17 cellular contexts compared by ENCODE assay signal in the genomic region with DNA sequence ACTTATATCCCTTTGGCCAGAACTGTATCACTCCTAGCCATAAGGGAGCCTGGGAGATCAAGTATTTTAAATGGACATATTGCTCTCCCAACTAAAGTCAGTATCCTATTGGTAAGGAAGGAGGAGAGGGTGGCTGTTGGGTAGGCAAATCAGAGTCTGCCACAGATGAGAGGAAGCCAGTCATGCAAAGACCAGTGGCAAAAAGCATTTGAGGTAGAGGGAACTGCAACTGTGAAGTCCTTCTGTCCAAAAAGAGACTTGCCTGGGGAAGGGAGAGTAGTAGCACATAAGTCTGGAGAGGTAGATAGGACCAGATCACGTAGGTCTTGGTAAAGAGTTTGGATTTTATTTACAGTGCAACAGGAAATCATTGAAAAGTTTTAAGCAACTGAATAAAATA. TPM values are rescaled to one million over a fixed set of nuclear protein-coding genes. Genes with fewer than 3 reads are reported as not detected.
A peak's percentile ranks its signal among the peaks of the same experiment; 100 is the strongest.
DNase-seq lines count a peak whose midpoint lies in the region; ATAC-seq and TF ChIP-seq lines count a peak whose summit lies in the region.
"Had no signal": no experiment of that assay in that cellular context is flagged by ENCODE, and none has a peak within 500 bp of the region (broad histone marks: within the 10 kb centered on the region; RNA-seq: fewer than 3 reads in every experiment).

No MANE protein-coding gene starts in this region.

- no peaks in the 10 kb centered on the region for H3K27me3 Mint-ChIP-seq in GM23338 (ENCODE audit: insufficient read depth, low read depth, poor library complexity)
- H3K27me3 Mint-ChIP-seq: B cell had no signal

- H3K4me3 ChIP-seq in GM23338 (no peak overlapping the region), OCI-LY3 (ENCODE audit: low read length) (no peak overlapping the region), right lobe of liver (no peak overlapping the region)
- H3K4me3 ChIP-seq: BLaER1, HAP-1 had no signal

- H3K4me2 ChIP-seq in GM23338 (no peak overlapping the region), OCI-LY3 (ENCODE audit: low read length) (0 out of 2 replicates have a peak overlapping the region, but pooled peaks have one; percentile 6)
- H3K4me2 ChIP-seq: BLaER1 had no signal

- H3K4me3 Mint-ChIP-seq in GM23338, result no peak overlapping the region
- H3K4me3 Mint-ChIP-seq: B cell; CD4-positive, CD25-positive, alpha-beta regulatory T cell; CD8-positive, alpha-beta T cell; HFFc6 had no signal

- H3K9me3 ChIP-seq in OCI-LY3 (ENCODE audit: insufficient read depth, low read length) (no peaks in the 10 kb centered on the region), right lobe of liver (no peaks in the 10 kb centered on the region)
- H3K9me3 ChIP-seq: Caco-2, HAP-1 had no signal

- H3K27ac ChIP-seq in GM23338 (ENCODE audit: low read depth) (no peak overlapping the region), OCI-LY3 (ENCODE audit: low read length) (no peak overlapping the region), right lobe of liver (no peak overlapping the region)
- H3K27ac ChIP-seq: BLaER1, C4-2B had no signal

- H3K79me2 ChIP-seq in GM23338 (replicated peaks; ENCODE audit: insufficient read depth) (no peaks in the 10 kb centered on the region), OCI-LY3 (ENCODE audit: low read length) (no peaks in the 10 kb centered on the region)

- H2AFZ ChIP-seq in GM23338, result peak overlapping the region; percentile 66; the same call in 1 of the 2 replicates
- H2AFZ ChIP-seq in OCI-LY3 (ENCODE audit: low read depth, low read length), result no peak overlapping the region

- H3K9me2 ChIP-seq in GM23338 (ENCODE audit: insufficient read depth), result no peaks in the 10 kb centered on the region

- ATAC-seq in GM23338 (no peak), HG02571 (IDR thresholded peaks at IDR 0.05; ENCODE audit: unreplicated experiment) (no peak), right lobe of liver (no peak)
- ATAC-seq: CD8-positive, alpha-beta T cell had no signal

- H4K20me1 ChIP-seq in GM23338 (replicated peaks; ENCODE audit: insufficient read depth) (no peaks in the 10 kb centered on the region), OCI-LY3 (ENCODE audit: insufficient read depth, low read length) (no peaks in the 10 kb centered on the region)
- H4K20me1 ChIP-seq: BLaER1 had no signal

- no peak overlapping the region for H3K9ac ChIP-seq in OCI-LY3 (ENCODE audit: low read length)
- H3K9ac ChIP-seq: BLaER1 had no signal

- DNase-seq in GM23338 (ENCODE audit: low spot score) (no peak), kidney tubule cell (ENCODE audit: low spot score) (peak; percentile 22), NCI-H1436 treated with DMSO at 0.1 percent for 48 hours (lab: John Stamatoyannopoulos, UW) (no peak), right lobe of liver (no peak)
- DNase-seq: Caco-2; CD4-positive, CD25-positive, alpha-beta regulatory T cell; CD8-positive, alpha-beta T cell; DMS153; DND-41; GOT3; HFFc6 had no signal

- intact Hi-C loops in right lobe of liver (cut with DNase I), result no loop called here

- H3K36me3 Mint-ChIP-seq in GM23338 (ENCODE audit: low read depth), result no peaks in the 10 kb centered on the region
- H3K36me3 Mint-ChIP-seq: CD8-positive, alpha-beta T cell had no signal

- no peak for TF ChIP-seq CTCF in GM23338 (conservative IDR thresholded peaks at IDR 0.05; ENCODE audit: low read depth in 2 of 2)
- no peak for TF ChIP-seq CTCF in OCI-LY3 (IDR thresholded peaks at IDR 0.05; ENCODE audit: low read depth, low read length)
- no peak for TF ChIP-seq CTCF in right lobe of liver (IDR thresholded peaks at IDR 0.05)

- H3K4me1 ChIP-seq in GM23338 (ENCODE audit: insufficient read depth), result no peaks in the 10 kb centered on the region
- H3K4me1 ChIP-seq in OCI-LY3 (ENCODE audit: low read length), result peaks cover 9% of the 10 kb centered on the region
- H3K4me1 ChIP-seq in right lobe of liver, result no peaks in the 10 kb centered on the region
- H3K4me1 ChIP-seq: BLaER1, HAP-1 had no signal

- no peaks in the 10 kb centered on the region for H3K4me1 Mint-ChIP-seq in GM23338
- H3K4me1 Mint-ChIP-seq: CD4-positive, CD25-positive, alpha-beta regulatory T cell had no signal

- no peak overlapping the region for H3K27ac Mint-ChIP-seq in GM23338
- H3K27ac Mint-ChIP-seq: B cell; CD4-positive, CD25-positive, alpha-beta regulatory T cell; CD8-positive, alpha-beta T cell; HFFc6 had no signal

- H3K9me3 Mint-ChIP-seq in GM23338, result no peaks in the 10 kb centered on the region
- H3K9me3 Mint-ChIP-seq: CD4-positive, CD25-positive, alpha-beta regulatory T cell; CD8-positive, alpha-beta T cell; HFFc6 had no signal

- H3K27me3 ChIP-seq in GM23338 (ENCODE audit: insufficient read depth) (no peaks in the 10 kb centered on the region), OCI-LY3 (ENCODE audit: low read depth, low read length) (no peaks in the 10 kb centered on the region), right lobe of liver (no peaks in the 10 kb centered on the region)
- H3K27me3 ChIP-seq: BLaER1 had no signal

- no peaks in the 10 kb centered on the region for H3F3A ChIP-seq in GM23338 (replicated peaks; ENCODE audit: low read depth)

- WGBS in right lobe of liver (ENCODE audit: insufficient coverage, low coverage, low lambda C conversion rate, missing lambda C conversion rate), result 83% methylated on average over 1 of the region's 1 CpG

- no peak for TF ChIP-seq POLR2A in right lobe of liver (IDR thresholded peaks at IDR 0.05)

- H3K36me3 ChIP-seq in GM23338 (ENCODE audit: insufficient read depth), result no peaks in the 10 kb centered on the region
- no peaks in the 10 kb centered on the region for H3K36me3 ChIP-seq in OCI-LY3 (replicated peaks; ENCODE audit: low read depth, low read length)
- H3K36me3 ChIP-seq in right lobe of liver, result no peaks in the 10 kb centered on the region
- H3K36me3 ChIP-seq: HAP-1 had no signal

TF ChIP-seq in GM23338, 12 proteins besides CTCF, POLR2A, EP300 and RAD21:
- TF ChIP-seq EZH2phosphoT487 (IDR thresholded peaks at IDR 0.05; ENCODE audit: unreplicated experiment) (no peak), JUNB (IDR thresholded peaks at IDR 0.05; ENCODE audit: unreplicated experiment) (no peak), ZNF331 (CRISPR knock-in tag; IDR thresholded peaks at IDR 0.05; ENCODE audit: low read depth) (no peak), CREB1 (CRISPR knock-in tag; IDR thresholded peaks at IDR 0.05; ENCODE audit: low read depth) (no peak)

RNA-seq across cellular contexts. Expression of a gene that starts 8.8 kb away (rescaled TPM):
- total RNA-seq in GM23338 (2014; rRNA removed; shearing (Covaris generic)), result 29.6 and 31.6 TPM in 2 replicates
- 11.6 and 14.1 TPM in 2 replicates for polyA plus RNA-seq in GM23338 (2016; fragmentation: Nextera tagmentation; extraction: Ambion mirVana)
- 1 to 10 TPM; 1.3 to 3.3 (median 2.3) TPM for total RNA-seq in right lobe of liver
